In genomic region chr13:104289400-104289799, GRCh38 we compare ENCODE assay signal across 17 cellular contexts.
DNase-seq lines count a peak whose midpoint lies in the region; ATAC-seq and TF ChIP-seq lines count a peak whose summit lies in the region.
"Had no signal": no experiment of that assay in that cellular context is flagged by ENCODE, and none has a peak within 500 bp of the region (broad histone marks: within the 10 kb centered on the region; RNA-seq: fewer than 3 reads in every experiment).

No MANE protein-coding gene starts in this region.

- no peaks in the 10 kb centered on the region for H3F3A ChIP-seq in PC-3 (ENCODE audit: low read length, unreplicated experiment)

- H3K9me2 ChIP-seq in PC-3 (replicated peaks; ENCODE audit: low read length), result no peaks in the 10 kb centered on the region

- no peaks in the 10 kb centered on the region for H3K79me2 ChIP-seq in PC-3 (ENCODE audit: low read length)

- no peaks in the 10 kb centered on the region for H4K20me1 ChIP-seq in PC-3 (ENCODE audit: low read length)

- TF ChIP-seq CTCF in PC-3 (conservative IDR thresholded peaks at IDR 0.05; ENCODE audit: low read depth, low read length) (no peak), epithelial cell of esophagus (IDR thresholded peaks at IDR 0.05; ENCODE audit: insufficient read depth, low read depth, low read length, missing control alignments) (no peak), left lung (IDR thresholded peaks at IDR 0.05) (no peak), vagina (IDR thresholded peaks at IDR 0.05) (no peak), type B pancreatic cell (conservative IDR thresholded peaks at IDR 0.05) (no peak)

- no peaks in the 10 kb centered on the region for H3K9me3 Mint-ChIP-seq in type B pancreatic cell

- H3K27me3 Mint-ChIP-seq in type B pancreatic cell, result no peaks in the 10 kb centered on the region

- no peaks in the 10 kb centered on the region for H3K27me3 ChIP-seq in PC-3 (ENCODE audit: low read length)
- H3K27me3 ChIP-seq in left lung, result no peaks in the 10 kb centered on the region
- no peaks in the 10 kb centered on the region for H3K27me3 ChIP-seq in vagina
- H3K27me3 ChIP-seq: BE2C had no signal

- H2AFZ ChIP-seq in PC-3 (ENCODE audit: low read length), result no peak overlapping the region

- intact Hi-C loops in PC-3 (cut with micrococcal nuclease), result loop anchor here (1.0 kb wide), 1 partner anchor 282 kb away; no protein-coding TSS in a partner anchor
- intact Hi-C loops in left lung (cut with DNase I), result no loop called here
- intact Hi-C loops in vagina (cut with DNase I), result no loop called here

- TF ChIP-seq POLR2A in vagina (IDR thresholded peaks at IDR 0.05), result no peak

- H3K36me3 Mint-ChIP-seq in type B pancreatic cell, result no peaks in the 10 kb centered on the region
- H3K36me3 Mint-ChIP-seq: CD14-positive monocyte; CD8-positive, alpha-beta T cell had no signal

- H3K27ac Mint-ChIP-seq in type B pancreatic cell, result no peak overlapping the region
- H3K27ac Mint-ChIP-seq: CD14-positive monocyte; CD8-positive, alpha-beta T cell; HFFc6 had no signal

- POLR2A ChIA-PET in PC-3 (lab: Charles Lee; ENCODE audit: unreplicated experiment), result no interaction called here

- CTCF ChIA-PET in PC-3 (lab: Charles Lee), result no interaction called here

- H3K4me1 Mint-ChIP-seq in type B pancreatic cell (ENCODE audit: unreplicated experiment), result peaks cover 4% of the 10 kb centered on the region
- H3K4me1 Mint-ChIP-seq: CD14-positive monocyte had no signal

- H3K27ac ChIP-seq in PC-3 (ENCODE audit: low read length), result no peak overlapping the region
- H3K27ac ChIP-seq in left lung, result no peak overlapping the region
- no peak overlapping the region for H3K27ac ChIP-seq in vagina
- H3K27ac ChIP-seq: A549, HL-60 had no signal

- H3K9me3 ChIP-seq in PC-3 (ENCODE audit: low read length) (no peaks in the 10 kb centered on the region), left lung (no peaks in the 10 kb centered on the region), vagina (no peaks in the 10 kb centered on the region)
- H3K9me3 ChIP-seq: A549, BE2C had no signal

- BruUV-seq in PC-3 (replicated peaks; lab: Mats Ljungman, UMichigan), result no TSS peak

- peak overlapping the region; percentile 46; the same call in 1 of the 2 replicates for H3K4me2 ChIP-seq in PC-3 (ENCODE audit: low read length)
- H3K4me2 ChIP-seq: A549 had no signal

- no peak overlapping the region for H3K4me3 ChIP-seq in PC-3 (ENCODE audit: low read length)
- no peak overlapping the region for H3K4me3 ChIP-seq in epithelial cell of esophagus (ENCODE audit: low read length)
- no peak overlapping the region for H3K4me3 ChIP-seq in left lung
- H3K4me3 ChIP-seq in vagina, result no peak overlapping the region
- H3K4me3 ChIP-seq: A549, GM12878 had no signal

- peak; percentile 81 for ATAC-seq in PC-3
- ATAC-seq in left lung, result peak; percentile 33
- ATAC-seq: A549; CD8-positive, alpha-beta T cell; GM12878 had no signal

- H3K4me1 ChIP-seq in PC-3 (ENCODE audit: insufficient read depth, low read length) (peaks cover 14% of the 10 kb centered on the region), left lung (no peaks in the 10 kb centered on the region), vagina (no peaks in the 10 kb centered on the region)
- H3K4me1 ChIP-seq: A549, BE2C had no signal

- DNase-seq in ELR (ENCODE audit: low read depth) (peak; percentile 15), PC-3 (peak; percentile 50), epithelial cell of esophagus (ENCODE audit: low read depth) (peak; percentile 35), left lung (no peak), vagina (ENCODE audit: extremely low spot score in 2 of 2) (no peak), type B pancreatic cell (ENCODE audit: extremely low spot score, unreplicated experiment) (no peak), DMS 273 treated with DMSO at 0.1 percent for 48 hours (lab: John Stamatoyannopoulos, UW) (no peak)
- no peak for DNase-seq in effector CD4-positive, alpha-beta T cell
- DNase-seq: BE2C; CD8-positive, alpha-beta T cell; COR-L47; HCEC 1CT; HFFc6 had no signal

- H3K36me3 ChIP-seq in PC-3 (ENCODE audit: low read depth, low read length), result no peaks in the 10 kb centered on the region
- no peaks in the 10 kb centered on the region for H3K36me3 ChIP-seq in left lung
- H3K36me3 ChIP-seq in vagina, result no peaks in the 10 kb centered on the region
- H3K36me3 ChIP-seq: BE2C had no signal

- no peak overlapping the region for H3K4me3 Mint-ChIP-seq in type B pancreatic cell
- H3K4me3 Mint-ChIP-seq: CD14-positive monocyte; CD8-positive, alpha-beta T cell; HFFc6 had no signal

- no peak overlapping the region for H3K9ac ChIP-seq in PC-3 (ENCODE audit: low read length)

Comparison
In these comparisons a context has a peak if more than half of its experiments do, and no peak if none do; other contexts are left out.
1. DNase-seq: peak in ELR (single experiment), PC-3 (single experiment) and epithelial cell of esophagus (single experiment); none in left lung (0 of 2), vagina (0 of 2), type B pancreatic cell (single experiment), effector CD4-positive, alpha-beta T cell (single experiment) and DMS 273 treated with DMSO at 0.1 percent for 48 hours (single experiment).